ENCODE assay signal across 10 cellular contexts in the genomic region with DNA sequence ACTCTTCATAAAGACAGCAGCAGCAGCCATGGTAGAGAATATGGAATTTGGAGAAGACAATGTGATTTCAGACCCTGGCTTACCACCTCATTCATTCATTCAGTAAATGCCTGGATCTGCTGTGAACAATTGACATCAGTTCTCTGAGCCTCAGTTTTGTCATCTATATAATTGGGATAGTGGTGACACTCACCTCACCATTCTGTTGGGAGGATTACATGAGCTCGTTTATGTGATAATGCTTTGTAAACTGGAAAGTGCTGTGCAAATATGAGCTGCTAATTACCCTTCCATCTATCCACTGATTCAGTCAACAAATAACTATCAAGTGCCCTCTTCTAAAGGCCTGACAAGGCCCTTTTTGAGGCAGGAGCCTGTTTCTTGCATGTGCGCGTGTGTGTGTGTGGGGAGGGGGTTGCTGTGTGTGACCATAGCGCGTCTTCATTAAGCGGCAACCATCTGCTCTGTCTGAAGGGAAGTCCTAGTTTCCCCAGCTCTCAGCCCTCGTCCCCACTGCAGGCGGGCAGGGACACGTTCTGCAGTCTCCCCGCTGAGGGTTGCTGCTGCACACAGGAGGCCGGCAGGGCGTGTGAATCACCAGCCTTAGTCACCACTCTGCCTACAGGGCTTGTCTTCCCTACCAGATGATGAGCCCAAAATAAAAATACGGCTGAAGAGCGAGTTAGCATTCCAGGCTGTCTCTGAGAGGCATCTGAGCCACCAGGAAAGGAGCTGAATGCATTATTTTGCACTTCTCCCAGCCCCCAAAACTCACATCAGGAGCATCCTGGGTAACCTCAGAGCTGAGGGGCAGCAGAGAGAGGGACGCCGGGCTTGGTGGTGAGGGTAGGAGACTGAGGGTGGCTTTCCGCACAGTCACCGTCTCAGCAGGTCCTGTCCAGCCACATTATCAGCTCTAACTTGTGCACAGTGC. TPM values are rescaled to one million over a fixed set of nuclear protein-coding genes. Genes with fewer than 3 reads are reported as not detected.
DNase-seq lines count a peak whose midpoint lies in the region; ATAC-seq and TF ChIP-seq lines count a peak whose summit lies in the region.
"Had no signal": no experiment of that assay in that cellular context is flagged by ENCODE, and none has a peak within 500 bp of the region (broad histone marks: within the 10 kb centered on the region; RNA-seq: fewer than 3 reads in every experiment).

No MANE protein-coding gene starts in this region.

- H3K27ac ChIP-seq in lower lobe of right lung, result peak overlapping the region; percentile 62
- H3K27ac ChIP-seq: BLaER1, SK-N-MC had no signal

- POLR2A ChIA-PET in GM10248 (lab: Yijun Ruan, JAX), result no interaction called here

- H3K27me3 ChIP-seq in lower lobe of right lung (ENCODE audit: low read depth), result no peaks in the 10 kb centered on the region
- H3K27me3 ChIP-seq: BLaER1 had no signal

- no peaks in the 10 kb centered on the region for H3K4me1 Mint-ChIP-seq in immature natural killer cell

- no peaks in the 10 kb centered on the region for H3K9me3 Mint-ChIP-seq in immature natural killer cell

- no peaks in the 10 kb centered on the region for H3K36me3 ChIP-seq in lower lobe of right lung
- H3K36me3 ChIP-seq: BLaER1 had no signal

- H3K9me3 ChIP-seq in lower lobe of right lung, result no peaks in the 10 kb centered on the region
- H3K9me3 ChIP-seq: BLaER1 had no signal

- H3K4me3 Mint-ChIP-seq in immature natural killer cell, result no peak overlapping the region

- peak; percentile 34 for DNase-seq in activated CD4-positive, alpha-beta T cell treated with anti-CD3 and anti-CD28 coated beads for 48 hours
- DNase-seq in activated CD4-positive, alpha-beta T cell treated with anti-CD3 and anti-CD28 coated beads for 4 hours, result no peak
- DNase-seq in NCI-H748 treated with DMSO at 0.1 percent for 48 hours (lab: John Stamatoyannopoulos, UW) (peak; percentile 96), cardiac fibroblast (ENCODE audit: low read depth in 2 of 2) (peak; percentile 78 to 87), lower lobe of right lung (no peak), GM10248 (ENCODE audit: extremely low spot score) (no peak), activated gamma-delta T cell treated with Interleukin-2 at 50 U/mL for 16 hours (no peak), immature natural killer cell (no peak)

- intact Hi-C loops in lower lobe of right lung (cut with DNase I), result loop anchor here (10.0 kb wide), 1 partner anchor 46 kb away; no protein-coding TSS in a partner anchor

- H3K4me3 ChIP-seq in cardiac fibroblast (replicated peaks in 1 of 2; ENCODE audit: low read depth in 2 of 2, low read length in 2 of 2) (peak overlapping the region in 1 of 2 donors; percentile 2), lower lobe of right lung (no peak overlapping the region)
- H3K4me3 ChIP-seq: BLaER1, SK-N-MC had no signal

- H3K36me3 Mint-ChIP-seq in immature natural killer cell, result no peaks in the 10 kb centered on the region

- ATAC-seq in lower lobe of right lung, result peak; percentile 33 to 50

- TF ChIP-seq CTCF in cardiac fibroblast (IDR thresholded peaks at IDR 0.05; ENCODE audit: low read depth, low read length), result no peak
- no peak for TF ChIP-seq CTCF in lower lobe of right lung (IDR thresholded peaks at IDR 0.05)
- TF ChIP-seq CTCF in GM10248 (IDR thresholded peaks at IDR 0.05; ENCODE audit: control extremely low read depth, extremely low read depth, low read depth, missing control alignments), result no peak

- peaks cover 28% of the 10 kb centered on the region for H3K4me1 ChIP-seq in lower lobe of right lung
- H3K4me1 ChIP-seq: BLaER1 had no signal

- peaks cover 3 to 17% (median 7%) of the 10 kb centered on the region in 3 donors for H3K27me3 Mint-ChIP-seq in immature natural killer cell (ENCODE audit: low read depth in 3 of 3)

- CTCF ChIA-PET in GM10248 (lab: Yijun Ruan, JAX), result interaction anchor here (2.0 kb wide), 1 partner anchor 8 kb away, joined by 4 read pairs; no protein-coding TSS in a partner anchor

- no peak overlapping the region for H3K27ac Mint-ChIP-seq in immature natural killer cell

RNA-seq across cellular contexts. Expression of a gene that starts 19.9 kb away (rescaled TPM):
- total RNA-seq in lower lobe of right lung, result 12.9 TPM
- polyA plus RNA-seq in immature natural killer cell, result 1 to 10 TPM; 4.5 to 10.0 (median 9.9) TPM

Comparison
In these comparisons a context has a peak if more than half of its experiments do, and no peak if none do; other contexts are left out.
1. DNase-seq: peak in activated CD4-positive, alpha-beta T cell treated with anti-CD3 and anti-CD28 coated beads for 48 hours (single experiment), NCI-H748 treated with DMSO at 0.1 percent for 48 hours (single experiment) and cardiac fibroblast (2 of 2); none in activated CD4-positive, alpha-beta T cell treated with anti-CD3 and anti-CD28 coated beads for 4 hours (0 of 2), lower lobe of right lung (single experiment), GM10248 (single experiment), activated gamma-delta T cell treated with Interleukin-2 at 50 U/mL for 16 hours (single experiment) and immature natural killer cell (0 of 3).